ENCODE assay signal across 9 cellular contexts in genomic region chr18:31819106-31819924, GRCh38. TPM values are rescaled to one million over a fixed set of nuclear protein-coding genes. Genes with fewer than 3 reads are reported as not detected.
DNase-seq lines count a peak whose midpoint lies in the region; ATAC-seq, FAIRE-seq and TF ChIP-seq lines count a peak whose summit lies in the region.
"Had no signal": no experiment of that assay in that cellular context is flagged by ENCODE, and none has a peak within 500 bp of the region (broad histone marks: within the 10 kb centered on the region; RNA-seq: fewer than 3 reads in every experiment).

No MANE protein-coding gene starts in this region.

- CTCF ChIA-PET in HepG2 (lab: Yijun Ruan, JAX; ENCODE audit: low intra/inter-chr PET ratio, low total read pairs), result interaction anchor here (0.8 to 2.2 kb wide), 5 partner anchors 77 to 263 kb away, joined by 3 to 18 read pairs (median 4); no protein-coding TSS in a partner anchor

- peak; percentile 25 for DNase-seq in Caki2 (ENCODE audit: low read depth)
- peak; percentile 42 for DNase-seq in NCI-H82 treated with DMSO at 0.1 percent for 48 hours (lab: John Stamatoyannopoulos, UW; ENCODE audit: unreplicated experiment)
- peak; percentile 68 to 74 for DNase-seq in cardiac fibroblast (ENCODE audit: low read depth in 2 of 2)
- peak; percentile 59 for DNase-seq in HepG2 (ENCODE audit: low spot score)

- peak; percentile 65 for TF ChIP-seq CTCF in cardiac fibroblast (IDR thresholded peaks at IDR 0.05; ENCODE audit: low read depth, low read length)
- peak; percentile 81 for TF ChIP-seq CTCF in HepG2 (CRISPR knock-in tag; IDR thresholded peaks at IDR 0.05)

- H3K36me3 ChIP-seq in HepG2 (replicated peaks in 1 of 2; ENCODE audit: control insufficient read depth in 1 of 2, insufficient read depth in 2 of 2, low read length in 2 of 2), result no peaks in the 10 kb centered on the region

- peak; percentile 83 for ATAC-seq in GM18909 (IDR thresholded peaks at IDR 0.05; ENCODE audit: poor library complexity, unreplicated experiment)
- ATAC-seq in HG03521 (IDR thresholded peaks at IDR 0.05; ENCODE audit: unreplicated experiment), result peak; percentile 65
- ATAC-seq in HepG2, result peak; percentile 81
- no peak for ATAC-seq in HG03039 (IDR thresholded peaks at IDR 0.05; ENCODE audit: unreplicated experiment)
- ATAC-seq in stimulated activated memory B cell treated with anti-CD40 and anti-IgM and Interleukin-4, amounts not matched to agents 10 μg/mL and 1 μg/mL and 100 μg/mL, for 72 hours, result no peak

- H2AFZ ChIP-seq in HepG2 (ENCODE audit: low read length), result no peak overlapping the region

- no peaks in the 10 kb centered on the region for H3K36me3 Mint-ChIP-seq in stimulated activated memory B cell treated with anti-CD40 and anti-IgM and Interleukin-4, amounts not matched to agents 10 μg/mL and 1 μg/mL and 100 μg/mL, for 72 hours

- no peaks in the 10 kb centered on the region for H3K27me3 ChIP-seq in HepG2 (ENCODE audit: control insufficient read depth in 1 of 2, insufficient read depth in 2 of 2, low read length in 2 of 2)

- H3K4me1 ChIP-seq in HepG2 (ENCODE audit: insufficient read depth, low read length), result peaks cover 15% of the 10 kb centered on the region

- peak; percentile 49; the same call in 1 of the 2 replicates for TF ChIP-seq RAD21 in HepG2 (CRISPR knock-in tag; IDR thresholded peaks at IDR 0.05)

- H3K27ac ChIP-seq in HepG2 (ENCODE audit: extremely low read length, insufficient read depth, low read length), result no peak overlapping the region

- FAIRE-seq in HepG2 (lab: Jason Lieb, UNC), result peak; percentile 73

- H3K27ac Mint-ChIP-seq in stimulated activated memory B cell treated with anti-CD40 and anti-IgM and Interleukin-4, amounts not matched to agents 10 μg/mL and 1 μg/mL and 100 μg/mL, for 72 hours, result no peak overlapping the region

- in situ Hi-C loops in Caki2 (cut with HindIII; ENCODE audit: low pct_unique_long_range_greater_than_20kb, low sequenced_read_pairs) (no loop called here), HepG2 (cut with HindIII; ENCODE audit: extremely low pct_ligation_motif_present, low pct_unique_long_range_greater_than_20kb) (no loop called here)

- H3K4me3 ChIP-seq in cardiac fibroblast (replicated peaks in 1 of 2; ENCODE audit: low read depth in 2 of 2, low read length in 2 of 2), result no peak overlapping the region
- H3K4me3 ChIP-seq in HepG2 (replicated peaks in 1 of 3; ENCODE audit: insufficient read depth in 1 of 3, low read depth in 2 of 3, low read length in 3 of 3), result no peak overlapping the region

- intact Hi-C loops in HepG2 (cut with micrococcal nuclease; ENCODE audit: unreplicated experiment), result loop anchor here (1.0 to 10.0 kb wide), 3 partner anchors 78 to 263 kb away; no protein-coding TSS in a partner anchor

- H3K4me2 ChIP-seq in HepG2 (ENCODE audit: low read depth, low read length), result no peak overlapping the region

- no TSS peak for BruUV-seq in HepG2 (replicated peaks; lab: Mats Ljungman, UMichigan)

- peaks cover 2% of the 10 kb centered on the region for H3K9me3 Mint-ChIP-seq in stimulated activated memory B cell treated with anti-CD40 and anti-IgM and Interleukin-4, amounts not matched to agents 10 μg/mL and 1 μg/mL and 100 μg/mL, for 72 hours

- no peaks in the 10 kb centered on the region for H3K9me3 ChIP-seq in HepG2 (ENCODE audit: low read length)

- peaks cover 6% of the 10 kb centered on the region for H3K4me1 Mint-ChIP-seq in stimulated activated memory B cell treated with anti-CD40 and anti-IgM and Interleukin-4, amounts not matched to agents 10 μg/mL and 1 μg/mL and 100 μg/mL, for 72 hours

- no peak for TF ChIP-seq EP300 in HepG2 (IDR thresholded peaks at IDR 0.05; ENCODE audit: low read depth in 2 of 2, low read length in 2 of 2)
- no peak for TF ChIP-seq EP300 in HepG2 (CRISPR knock-in tag; IDR thresholded peaks at IDR 0.05; ENCODE audit: borderline replicate concordance)

- H4K20me1 ChIP-seq in HepG2 (ENCODE audit: insufficient read depth, low read length), result no peaks in the 10 kb centered on the region

- no peak overlapping the region for H3K4me3 Mint-ChIP-seq in stimulated activated memory B cell treated with anti-CD40 and anti-IgM and Interleukin-4, amounts not matched to agents 10 μg/mL and 1 μg/mL and 100 μg/mL, for 72 hours

- 43% methylated on average over 10 of the region's 11 CpGs for WGBS in HepG2 (ENCODE audit: low lambda C conversion rate)

- H3K79me2 ChIP-seq in HepG2 (ENCODE audit: insufficient read depth, low read length), result no peaks in the 10 kb centered on the region

- no peak overlapping the region for H3K9ac ChIP-seq in HepG2 (ENCODE audit: insufficient read depth, low read depth, low read length)

- no peaks in the 10 kb centered on the region for H3K27me3 Mint-ChIP-seq in stimulated activated memory B cell treated with anti-CD40 and anti-IgM and Interleukin-4, amounts not matched to agents 10 μg/mL and 1 μg/mL and 100 μg/mL, for 72 hours

- no peak for TF ChIP-seq POLR2A in HepG2 (IDR thresholded peaks at IDR 0.05; ENCODE audit: insufficient read depth in 1 of 2, low read depth in 2 of 2, low read length in 2 of 2)

- POLR2A ChIA-PET in HepG2 (lab: Yijun Ruan, JAX), result no interaction called here

TF ChIP-seq in HepG2, 621 proteins besides CTCF, POLR2A, EP300 and RAD21 (continues in another document):
- TF ChIP-seq SMYD3 (CRISPR knock-in tag; IDR thresholded peaks at IDR 0.05) (0 out of 2 replicates have a peak, but pooled peaks have one; percentile 33), ZNF569 (CRISPR knock-in tag; IDR thresholded peaks at IDR 0.05; ENCODE audit: borderline replicate concordance) (no peak), ZSCAN5A (CRISPR knock-in tag; IDR thresholded peaks at IDR 0.05; ENCODE audit: borderline replicate concordance) (0 out of 2 replicates have a peak, but pooled peaks have one; percentile 24), ZNF850 (CRISPR knock-in tag; conservative IDR thresholded peaks at IDR 0.05) (no peak), SMC3 (IDR thresholded peaks at IDR 0.05; ENCODE audit: low read length) (peak; percentile 85), ZGPAT (CRISPR knock-in tag; IDR thresholded peaks at IDR 0.05) (no peak), STAG1 (CRISPR knock-in tag; IDR thresholded peaks at IDR 0.05) (peak; percentile 76), SOX13 (IDR thresholded peaks at IDR 0.05) (no peak), SOX13 (CRISPR knock-in tag; conservative IDR thresholded peaks at IDR 0.05 in 1 of 2, IDR thresholded peaks at IDR 0.05 in 1 of 2) (no peak), CERS6 (CRISPR knock-in tag; IDR thresholded peaks at IDR 0.05) (no peak)

RNA-seq across cellular contexts. Expression of gene SLC25A52, which starts 58.6 kb away (rescaled TPM):
- total RNA-seq in Caki2 (2014; rRNA removed; shearing (Covaris generic); ENCODE audit: low replicate concordance), result not detected in 2 replicates
- 0.46 and 1.1 TPM in 2 replicates for total RNA-seq in HepG2 (2016; rRNA removed; fragmentation: Illumina TruSeq; extraction: Trizol)
- 0.30 and 0.62 TPM in 2 replicates for total RNA-seq in HepG2 (2016; cell fraction: cytosol; rRNA removed; fragmentation: Illumina TruSeq; extraction: Trizol; ENCODE audit: low read depth)
- 0.46 and 0.58 TPM in 2 replicates for total RNA-seq in HepG2 (2016; cell fraction: insoluble cytoplasmic fraction; rRNA removed; fragmentation: Illumina TruSeq; extraction: Trizol)
- total RNA-seq in HepG2 (2016; cell fraction: membrane; rRNA removed; fragmentation: Illumina TruSeq; extraction: Trizol), result 0.40 and 0.45 TPM in 2 replicates
- 0.43 TPM in 1 of 2 replicates, not detected in the other for total RNA-seq in HepG2 (2016; cell fraction: nucleus; rRNA removed; fragmentation: Illumina TruSeq; extraction: Trizol)
- not detected in 2 replicates for polyA plus RNA-seq in HepG2 (2011; rRNA removed)
- polyA plus RNA-seq in HepG2 (2011; cell fraction: cytosol; rRNA removed), result 0.04 TPM in 1 of 2 replicates, not detected in the other
- polyA plus RNA-seq in HepG2 (2011; cell fraction: nucleus; rRNA removed), result not detected in 2 replicates
- not detected in 2 replicates for polyA plus RNA-seq in HepG2 (2012)
- polyA plus RNA-seq in HepG2 (2016; cell fraction: cytosol; fragmentation: Illumina TruSeq; extraction: Trizol; ENCODE audit: low read depth), result 0.09 TPM in 1 of 2 replicates, not detected in the other
- 0.20 TPM in 1 of 2 replicates, not detected in the other for polyA plus RNA-seq in HepG2 (2016; cell fraction: insoluble cytoplasmic fraction; fragmentation: Illumina TruSeq; extraction: Trizol; ENCODE audit: low read depth)
- 0.14 TPM in 1 of 2 replicates, not detected in the other for polyA plus RNA-seq in HepG2 (2016; cell fraction: membrane; fragmentation: Illumina TruSeq; extraction: Trizol; ENCODE audit: low read depth)
- 0.38 and 0.77 TPM in 2 replicates for polyA plus RNA-seq in HepG2 (2016; cell fraction: nucleus; fragmentation: Illumina TruSeq; extraction: Trizol; ENCODE audit: insufficient read depth, low read depth)
- polyA minus RNA-seq in HepG2 (2011; rRNA and poly(A)+ RNA removed; ENCODE audit: low replicate concordance), result not detected in 2 replicates
- not detected in 2 replicates for polyA minus RNA-seq in HepG2 (2011; cell fraction: cytosol; rRNA and poly(A)+ RNA removed)
- not detected in 2 replicates for polyA minus RNA-seq in HepG2 (2011; cell fraction: nucleus; rRNA and poly(A)+ RNA removed)
- total RNA-seq: activated CD8-positive, alpha-beta memory T cell treated with anti-CD3 and anti-CD28 coated beads for 36 hours had no signal

Comparison
In these comparisons a context has a peak if more than half of its experiments do, and no peak if none do; other contexts are left out.
1. ATAC-seq: peak in GM18909 (single experiment), HG03521 (single experiment) and HepG2 (single experiment); none in HG03039 (single experiment) and stimulated activated memory B cell treated with anti-CD40 and anti-IgM and Interleukin-4, amounts not matched to agents 10 μg/mL and 1 μg/mL and 100 μg/mL, for 72 hours (single experiment).
2. Peak in every context shown above with its lines, with median percentiles within 50 percentile points of each other: DNase-seq.